8 cellular contexts compared by ENCODE assay signal in genomic region chrX:3699841-3700381, GRCh38. TPM values are rescaled to one million over a fixed set of nuclear protein-coding genes. Genes with fewer than 3 reads are reported as not detected.
DNase-seq lines count a peak whose midpoint lies in the region; ATAC-seq, FAIRE-seq and TF ChIP-seq lines count a peak whose summit lies in the region.

No MANE protein-coding gene starts in this region.

- H3K79me2 ChIP-seq in ACC112 (ENCODE audit: control insufficient read depth, insufficient read depth, low read length, unreplicated experiment): peaks cover 11% of the 10 kb centered on the region

- DNase-seq in GM19239 (ENCODE audit: insufficient read length, low spot score) (no peak), HL-60 (ENCODE audit: low read depth in 1 of 2, low spot score in 1 of 2) (peak in 1 of 2 experiments; percentile 49), cardiac fibroblast (ENCODE audit: low read depth in 2 of 2) (peak in 1 of 2 donors; percentile 21), psoas muscle (no peak), RCC 7860 (ENCODE audit: low spot score) (no peak), G401 (ENCODE audit: low spot score) (no peak), NCI-H82 treated with DMSO at 0.1 percent for 48 hours (lab: John Stamatoyannopoulos, UW; ENCODE audit: unreplicated experiment) (no peak)

- H3K27me3 ChIP-seq in ACC112 (ENCODE audit: insufficient read depth, low read length) (no peaks in the 10 kb centered on the region), HL-60 (ENCODE audit: insufficient read depth, poor library complexity, severe bottlenecking) (no peaks in the 10 kb centered on the region), psoas muscle (ENCODE audit: insufficient read depth in 3 of 3, low read length in 2 of 3) (no peaks in the 10 kb centered on the region)

- H3K4me3 ChIP-seq in ACC112 (ENCODE audit: low read depth, low read length) (peak overlapping the region; percentile 76), HL-60 (replicated peaks; ENCODE audit: insufficient read depth, low read length) (peak overlapping the region; percentile 40), cardiac fibroblast (replicated peaks in 1 of 2; ENCODE audit: low read depth in 2 of 2, low read length in 2 of 2) (peak overlapping the region; percentile 8 to 34), psoas muscle (peak overlapping the region; percentile 40)

- 3 to 8% (median 8%) methylated on average over 9 of the region's 9 CpGs for WGBS in psoas muscle, 3 donors

- in situ Hi-C loops in G401 (cut with HindIII; ENCODE audit: low sequenced_read_pairs): no loop called here

- TF ChIP-seq CTCF in HL-60 (IDR thresholded peaks at IDR 0.05; ENCODE audit: insufficient read depth, low read length) (no peak), cardiac fibroblast (IDR thresholded peaks at IDR 0.05; ENCODE audit: low read depth, low read length) (no peak), psoas muscle (IDR thresholded peaks at IDR 0.05) (no peak)

- H2AFZ ChIP-seq in ACC112 (ENCODE audit: low read length, unreplicated experiment): peak overlapping the region; percentile 90

- H3K4me1 ChIP-seq in ACC112 (ENCODE audit: control insufficient read depth, insufficient read depth, low read length, unreplicated experiment) (peaks cover 18% of the 10 kb centered on the region), psoas muscle (no peaks in the 10 kb centered on the region)

- H3K9me3 ChIP-seq in psoas muscle: no peaks in the 10 kb centered on the region

- peak overlapping the region; percentile 74 for H3K27ac ChIP-seq in ACC112 (ENCODE audit: low read depth, low read length)
- H3K27ac ChIP-seq in HL-60 (replicated peaks): peak overlapping the region; percentile 72
- peak overlapping the region; percentile 39 for H3K27ac ChIP-seq in psoas muscle

- intact Hi-C loops in psoas muscle (cut with DNase I): no loop called here

- peak; percentile 93 for FAIRE-seq in GM19239 (lab: Jason Lieb, UNC)
- FAIRE-seq in RCC 7860 (lab: Jason Lieb, UNC): no peak

- peak in 1 of 4 donors; percentile 29 for ATAC-seq in psoas muscle

- H3K36me3 ChIP-seq in ACC112 (ENCODE audit: insufficient read depth, low read length): no peaks in the 10 kb centered on the region
- H3K36me3 ChIP-seq in psoas muscle (ENCODE audit: insufficient read depth in 1 of 2, low read depth in 1 of 2): no peaks in the 10 kb centered on the region

RNA-seq across cellular contexts. Expression of gene PRKX, which starts 13.5 kb away (rescaled TPM):
- total RNA-seq in psoas muscle: 1 to 10 TPM; 2.7 to 4.5 (median 3.5) TPM
- polyA plus RNA-seq in psoas muscle: 1 to 10 TPM in 2 of 3 donors, under 1 TPM in 1; 0.59 to 1.3 (median 1.3) TPM
- total RNA-seq in G401 (2014; rRNA removed; shearing (Covaris generic)): 9.7 and 25.0 TPM in 2 replicates

Comparison
In these comparisons a context has a peak if more than half of its experiments do, and no peak if none do; other contexts are left out.
1. H3K4me3 ChIP-seq: peak in every context shown above with its lines; median percentile 76 in ACC112; 40 in HL-60; 40 in psoas muscle; 21 in cardiac fibroblast.